Comparison of ENCODE assay signal across 8 cellular contexts in the genomic region with DNA sequence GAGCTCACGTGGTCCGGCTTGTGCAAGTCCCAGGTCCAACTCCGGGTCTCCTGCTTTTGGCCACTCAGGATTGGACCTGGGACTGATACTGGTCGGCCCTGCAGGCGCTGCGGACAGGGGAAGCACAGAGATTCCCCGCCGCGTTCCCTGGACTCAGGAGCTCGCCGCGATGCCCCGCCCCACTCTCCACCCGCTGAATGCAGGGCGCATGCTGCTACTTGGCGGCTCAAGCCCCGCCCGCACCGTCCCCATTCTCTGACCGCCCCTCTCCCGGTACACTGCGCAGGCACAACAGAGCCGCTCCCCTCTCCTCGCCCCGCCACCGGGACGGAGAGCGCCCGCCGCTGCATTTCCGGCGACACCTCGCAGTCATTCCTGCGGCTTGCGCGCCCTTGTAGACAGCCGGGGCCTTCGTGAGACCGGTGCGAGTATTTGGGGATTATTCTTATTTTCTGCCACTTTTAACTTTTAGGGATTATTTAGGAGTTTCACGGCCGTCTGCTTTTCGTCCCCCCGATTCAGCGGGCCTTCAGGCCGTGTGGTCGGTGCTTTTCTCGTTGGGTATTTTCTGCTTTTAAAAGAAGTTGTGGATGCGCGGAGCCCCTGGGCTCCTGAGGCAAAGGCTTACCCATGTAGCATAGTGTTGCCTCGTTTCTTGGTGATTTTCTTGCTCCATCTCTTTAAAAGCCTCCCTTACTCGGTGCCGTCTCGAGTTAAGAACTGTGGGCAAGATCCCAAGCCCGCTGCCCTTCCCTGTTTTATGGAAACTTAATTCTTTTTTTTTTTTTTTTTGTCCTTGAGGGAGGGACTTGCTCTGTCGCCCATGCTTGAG. TPM values are rescaled to one million over a fixed set of nuclear protein-coding genes. Genes with fewer than 3 reads are reported as not detected.
DNase-seq lines count a peak whose midpoint lies in the region; ATAC-seq and TF ChIP-seq lines count a peak whose summit lies in the region.

Gene TMEM14C (plus strand): TSS at position 251 of the 832 bp plus-strand sequence. CDS start 1,544 bp downstream, outside the sequence.

- POLR2A ChIA-PET in CD8-positive, alpha-beta T cell (lab: Charles Lee), result interaction anchor here (0.7 to 4.0 kb wide), 4 partner anchors 16 to 28 kb away, joined by 4 to 35 read pairs (median 8); partner anchors contain the start of genes C6orf52, PAK1IP1 and TMEM14B

- H3K4me3 Mint-ChIP-seq in CD8-positive, alpha-beta T cell, result peak within 1 kb of the TSS; percentile 97
- peak within 1 kb of the TSS; percentile 82 to 96 for H3K4me3 Mint-ChIP-seq in effector memory CD8-positive, alpha-beta T cell
- H3K4me3 Mint-ChIP-seq in memory B cell, result peak within 1 kb of the TSS; percentile 95

- no peaks in the 10 kb centered on the region for H3K36me3 ChIP-seq in CD8-positive, alpha-beta T cell (ENCODE audit: insufficient read depth, low read length)

- H3K27me3 ChIP-seq in CD8-positive, alpha-beta T cell (ENCODE audit: insufficient read depth, low read length), result no peaks in the 10 kb centered on the region

- H3K4me3 ChIP-seq in CD8-positive, alpha-beta T cell (ENCODE audit: low read depth, low read length), result peak within 1 kb of the TSS; percentile 70

- intact Hi-C loops in CD8-positive, alpha-beta T cell (cut with DNase I, micrococcal nuclease), result loop anchor here (1.0 to 10.0 kb wide), 4 partner anchors 24 to 372 kb away; partner anchors contain the start of genes TMEM14B (in 2 of the 2), C6orf52 (in 1 of the 2), MAK (in 1 of the 2) and PAK1IP1 (in 1 of the 2)

- no peaks in the 10 kb centered on the region for H3K9me3 ChIP-seq in CD8-positive, alpha-beta T cell (ENCODE audit: low read length)

- peak in 6 of 7 experiments; percentile 60 to 90 (median 80) for DNase-seq in CD8-positive, alpha-beta T cell
- DNase-seq in HS-27A (ENCODE audit: low read depth) (peak; percentile 67), NOMO-1 (lab: John Stamatoyannopoulos, UW; ENCODE audit: unreplicated experiment in 2 of 2) (peak; percentile 93 to 94), memory B cell (ENCODE audit: low spot score in 2 of 2) (peak; percentile 39 to 50)
- DNase-seq in activated CD8-positive, alpha-beta memory T cell treated with anti-CD3 and anti-CD28 coated beads for 4 hours (ENCODE audit: low read depth in 2 of 2), result peak; percentile 65 to 67
- DNase-seq in effector memory CD8-positive, alpha-beta T cell, result peak; percentile 55 to 64 (median 60)
- DNase-seq in stimulated activated CD8-positive, alpha-beta memory T cell treated with anti-CD3 and anti-CD28 coated beads, Interleukin-12 subunit alpha, Interleukin-12 subunit beta, amount 100 ng/mL, for 24 hours (ENCODE audit: extremely low read depth), result peak; percentile 73

- H3K27ac Mint-ChIP-seq in CD8-positive, alpha-beta T cell, result peak within 1 kb of the TSS; percentile 98
- H3K27ac Mint-ChIP-seq in effector memory CD8-positive, alpha-beta T cell, result peak within 1 kb of the TSS; percentile 74 to 89
- H3K27ac Mint-ChIP-seq in memory B cell, result peak within 1 kb of the TSS; percentile 80

- peaks cover 30% of the 10 kb centered on the region for H3K4me1 ChIP-seq in CD8-positive, alpha-beta T cell (ENCODE audit: insufficient read depth, low read length)

- CTCF ChIA-PET in CD8-positive, alpha-beta T cell (lab: Charles Lee), result interaction anchor here (1.4 to 2.4 kb wide), 2 partner anchors 25 to 27 kb away, joined by 4 to 12 read pairs; partner anchors contain the start of genes C6orf52, PAK1IP1 and TMEM14B

- peaks cover 22% of the 10 kb centered on the region for H3K36me3 Mint-ChIP-seq in CD8-positive, alpha-beta T cell
- peaks cover 8% of the 10 kb centered on the region for H3K36me3 Mint-ChIP-seq in effector memory CD8-positive, alpha-beta T cell (ENCODE audit: insufficient read depth)
- H3K36me3 Mint-ChIP-seq in memory B cell, result peaks cover 13% of the 10 kb centered on the region

- no peak for TF ChIP-seq CTCF in CD8-positive, alpha-beta T cell (IDR thresholded peaks at IDR 0.05)

- H3K27me3 Mint-ChIP-seq in CD8-positive, alpha-beta T cell (ENCODE audit: low read depth), result no peaks in the 10 kb centered on the region
- H3K27me3 Mint-ChIP-seq in effector memory CD8-positive, alpha-beta T cell, result peaks cover 0 to 11% of the 10 kb centered on the region in 2 donors
- no peaks in the 10 kb centered on the region for H3K27me3 Mint-ChIP-seq in memory B cell

- ATAC-seq in CD8-positive, alpha-beta T cell, result peak; percentile 72
- ATAC-seq in GM19467 (IDR thresholded peaks at IDR 0.05; ENCODE audit: unreplicated experiment), result peak; percentile 99
- peak; percentile 69 for ATAC-seq in effector memory CD8-positive, alpha-beta T cell (replicated peaks)
- peak; percentile 83 for ATAC-seq in memory B cell (ENCODE audit: low read depth)

- H3K4me1 Mint-ChIP-seq in CD8-positive, alpha-beta T cell (ENCODE audit: low read depth), result peaks cover 64% of the 10 kb centered on the region
- H3K4me1 Mint-ChIP-seq in effector memory CD8-positive, alpha-beta T cell (ENCODE audit: low read depth in 2 of 2), result peaks cover 53% of the 10 kb centered on the region in 2 donors
- H3K4me1 Mint-ChIP-seq in memory B cell, result peaks cover 27% of the 10 kb centered on the region

- peaks cover 7% of the 10 kb centered on the region for H3K9me3 Mint-ChIP-seq in CD8-positive, alpha-beta T cell
- H3K9me3 Mint-ChIP-seq in effector memory CD8-positive, alpha-beta T cell, result no peaks in the 10 kb centered on the region
- peaks cover 2% of the 10 kb centered on the region for H3K9me3 Mint-ChIP-seq in memory B cell

- peak within 1 kb of the TSS; percentile 49 for H3K27ac ChIP-seq in CD8-positive, alpha-beta T cell (ENCODE audit: low read depth, low read length)

RNA-seq across cellular contexts. Expression of gene TMEM14C, which starts in this region (rescaled TPM):
- 1 to 10 TPM; 7.5 to 8.5 TPM for total RNA-seq in CD8-positive, alpha-beta T cell

Comparison
In these comparisons a context has a peak if more than half of its experiments do, and no peak if none do; other contexts are left out.
1. Peak in every context shown above with its lines: DNase-seq, ATAC-seq, H3K4me3 ChIP-seq and H3K27ac ChIP-seq.